Comparison of ENCODE assay signal across 1 cellular context in the genomic region with DNA sequence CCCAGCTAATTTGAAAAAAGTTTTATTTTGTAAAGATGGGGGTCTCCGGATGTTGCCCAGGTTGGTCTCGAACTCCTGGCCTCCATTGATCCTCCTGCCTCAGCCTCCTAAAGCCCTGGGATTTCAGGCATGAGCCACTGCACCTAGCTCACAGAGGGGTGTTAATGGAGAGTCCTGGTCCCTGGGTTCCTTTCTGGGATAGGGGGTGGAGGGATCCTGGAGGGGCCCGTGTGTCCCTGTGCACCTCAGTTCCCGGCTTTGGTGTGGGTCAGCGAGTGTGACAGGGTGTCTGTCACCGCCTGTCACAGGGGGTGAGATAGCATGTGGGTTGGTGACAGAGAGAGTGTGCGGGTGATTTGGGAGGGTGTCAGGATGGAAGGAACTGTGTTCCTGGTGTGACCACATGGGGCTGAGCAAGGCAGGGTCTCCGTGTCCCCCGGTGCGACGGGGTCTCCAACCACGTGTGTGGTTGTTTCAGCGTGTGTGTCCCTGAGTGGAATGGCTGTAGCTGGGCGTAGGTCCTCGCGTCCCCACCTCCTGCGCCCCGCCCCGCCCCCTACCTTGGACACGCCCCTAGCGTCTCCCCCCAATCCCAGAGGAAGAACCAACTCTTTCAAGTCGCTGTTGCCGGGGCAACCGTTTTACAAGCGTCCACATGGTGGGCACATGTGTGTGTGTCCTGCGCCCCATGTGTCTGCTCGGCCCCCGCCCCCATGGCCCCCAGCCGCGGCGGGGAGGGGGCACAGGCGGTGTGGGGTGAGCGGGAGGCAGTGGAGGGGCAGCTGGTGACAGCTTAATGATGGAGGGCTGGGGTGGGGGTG.
A peak's percentile ranks its signal among the peaks of the same experiment; 100 is the strongest.
TF ChIP-seq lines count a peak whose summit lies in the region.

No MANE protein-coding gene starts in this region.

TF ChIP-seq in K562, 482 proteins besides CTCF, POLR2A, EP300 and RAD21 (continued from another document and continues in another):
- TF ChIP-seq RREB1 (CRISPR knock-in tag; IDR thresholded peaks at IDR 0.05) (no peak), ZBTB2 (IDR thresholded peaks at IDR 0.05) (0 out of 2 replicates have a peak, but pooled peaks have one; percentile 27), PBX2 (CRISPR knock-in tag; IDR thresholded peaks at IDR 0.05; ENCODE audit: low read depth) (no peak), PBX2 (tag; conservative IDR thresholded peaks at IDR 0.05; ENCODE audit: low read depth) (peak; percentile 77), BCOR (IDR thresholded peaks at IDR 0.05) (peak; percentile 12; the same call in 1 of the 2 replicates), CHD7 (IDR thresholded peaks at IDR 0.05; ENCODE audit: low read depth, low read length) (no peak), ESRRA (IDR thresholded peaks at IDR 0.05; ENCODE audit: borderline replicate concordance, low read depth) (no peak), ZNF124 (CRISPR knock-in tag; IDR thresholded peaks at IDR 0.05) (no peak), U2AF1 (optimal IDR thresholded peaks at IDR 0.05; ENCODE audit: low read depth, low read length) (no peak), NBN (IDR thresholded peaks at IDR 0.05; ENCODE audit: low read depth) (no peak), ZBTB11 (CRISPR knock-in tag; IDR thresholded peaks at IDR 0.05) (no peak), L3MBTL2 (IDR thresholded peaks at IDR 0.05) (0 out of 2 replicates have a peak, but pooled peaks have one; percentile 15), E2F6 (IDR thresholded peaks at IDR 0.05; ENCODE audit: borderline replicate concordance in 1 of 2, extremely low read depth in 1 of 2, insufficient read depth in 1 of 2, insufficient read length in 1 of 2, low read depth in 1 of 2, low read length in 1 of 2, poor library complexity in 1 of 2, severe bottlenecking in 1 of 2) (peak in 1 of 2 experiments; percentile 20), ZNF589 (CRISPR knock-in tag; IDR thresholded peaks at IDR 0.05; ENCODE audit: low read depth) (no peak)
- TF ChIP-seq, protein P1, sequence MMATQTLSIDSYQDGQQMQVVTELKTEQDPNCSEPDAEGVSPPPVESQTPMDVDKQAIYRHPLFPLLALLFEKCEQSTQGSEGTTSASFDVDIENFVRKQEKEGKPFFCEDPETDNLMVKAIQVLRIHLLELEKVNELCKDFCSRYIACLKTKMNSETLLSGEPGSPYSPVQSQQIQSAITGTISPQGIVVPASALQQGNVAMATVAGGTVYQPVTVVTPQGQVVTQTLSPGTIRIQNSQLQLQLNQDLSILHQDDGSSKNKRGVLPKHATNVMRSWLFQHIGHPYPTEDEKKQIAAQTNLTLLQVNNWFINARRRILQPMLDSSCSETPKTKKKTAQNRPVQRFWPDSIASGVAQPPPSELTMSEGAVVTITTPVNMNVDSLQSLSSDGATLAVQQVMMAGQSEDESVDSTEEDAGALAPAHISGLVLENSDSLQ (IDR thresholded peaks at IDR 0.05) = peak; percentile 85
